1 cellular context compared by ENCODE assay signal in the genomic region with DNA sequence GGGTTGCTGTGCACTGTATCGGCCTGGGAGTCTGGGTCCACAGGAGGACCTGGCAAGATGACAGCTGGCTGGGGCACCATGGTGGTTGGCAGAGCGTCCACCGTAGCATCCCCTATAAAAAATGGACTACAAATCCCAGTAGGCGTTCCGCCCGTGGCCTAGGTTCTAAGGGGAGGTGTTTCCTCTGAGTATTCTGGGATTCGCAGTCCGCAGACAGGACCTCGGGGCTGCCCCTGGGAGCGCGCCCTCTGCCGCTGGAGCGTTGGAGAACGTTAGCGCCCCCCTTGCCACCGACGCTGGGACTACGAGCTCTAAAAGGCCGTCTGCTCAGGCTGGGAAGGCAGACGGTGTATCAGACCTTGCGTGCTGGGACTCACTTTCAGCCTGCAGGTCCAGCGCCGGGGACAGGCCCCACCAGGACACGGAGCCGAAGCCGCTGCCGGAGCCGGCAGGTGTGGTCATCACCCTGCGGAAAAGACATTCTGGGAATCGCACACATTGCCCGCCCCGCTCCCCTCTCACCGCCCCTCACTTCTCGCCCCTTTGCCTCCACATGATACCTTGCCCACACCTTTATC.
TF ChIP-seq lines count a peak whose summit lies in the region.

No MANE protein-coding gene starts in this region.

TF ChIP-seq in HepG2, 621 proteins besides CTCF, POLR2A, EP300 and RAD21 (continued from another document and continues in another):
- TF ChIP-seq ARID4A (CRISPR knock-in tag; IDR thresholded peaks at IDR 0.05; ENCODE audit: borderline replicate concordance) = no peak; the same call in 1 of the 2 replicates
- TF ChIP-seq, protein P1, sequence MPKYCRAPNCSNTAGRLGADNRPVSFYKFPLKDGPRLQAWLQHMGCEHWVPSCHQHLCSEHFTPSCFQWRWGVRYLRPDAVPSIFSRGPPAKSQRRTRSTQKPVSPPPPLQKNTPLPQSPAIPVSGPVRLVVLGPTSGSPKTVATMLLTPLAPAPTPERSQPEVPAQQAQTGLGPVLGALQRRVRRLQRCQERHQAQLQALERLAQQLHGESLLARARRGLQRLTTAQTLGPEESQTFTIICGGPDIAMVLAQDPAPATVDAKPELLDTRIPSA (CRISPR knock-in tag; IDR thresholded peaks at IDR 0.05; ENCODE audit: borderline replicate concordance) = no peak
- TF ChIP-seq FLYWCH1 (CRISPR knock-in tag; IDR thresholded peaks at IDR 0.05) = no peak
- peak; percentile 32; the same call in 1 of the 2 replicates for TF ChIP-seq SIN3A (IDR thresholded peaks at IDR 0.05; ENCODE audit: borderline replicate concordance, low read depth, low read length)
- peak; percentile 22 for TF ChIP-seq YY1 (IDR thresholded peaks at IDR 0.05; ENCODE audit: insufficient read depth, insufficient replicate concordance, low read depth, low read length)
- TF ChIP-seq ZNF720 (CRISPR knock-in tag; IDR thresholded peaks at IDR 0.05) = no peak
- no peak for TF ChIP-seq NR3C1 (CRISPR knock-in tag; IDR thresholded peaks at IDR 0.05)
- TF ChIP-seq, protein P2, sequence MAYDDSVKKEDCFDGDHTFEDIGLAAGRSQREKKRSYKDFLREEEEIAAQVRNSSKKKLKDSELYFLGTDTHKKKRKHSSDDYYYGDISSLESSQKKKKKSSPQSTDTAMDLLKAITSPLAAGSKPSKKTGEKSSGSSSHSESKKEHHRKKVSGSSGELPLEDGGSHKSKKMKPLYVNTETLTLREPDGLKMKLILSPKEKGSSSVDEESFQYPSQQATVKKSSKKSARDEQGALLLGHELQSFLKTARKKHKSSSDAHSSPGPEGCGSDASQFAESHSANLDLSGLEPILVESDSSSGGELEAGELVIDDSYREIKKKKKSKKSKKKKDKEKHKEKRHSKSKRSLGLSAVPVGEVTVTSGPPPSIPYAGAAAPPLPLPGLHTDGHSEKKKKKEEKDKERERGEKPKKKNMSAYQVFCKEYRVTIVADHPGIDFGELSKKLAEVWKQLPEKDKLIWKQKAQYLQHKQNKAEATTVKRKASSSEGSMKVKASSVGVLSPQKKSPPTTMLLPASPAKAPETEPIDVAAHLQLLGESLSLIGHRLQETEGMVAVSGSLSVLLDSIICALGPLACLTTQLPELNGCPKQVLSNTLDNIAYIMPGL (CRISPR knock-in tag; IDR thresholded peaks at IDR 0.05; ENCODE audit: borderline replicate concordance in 1 of 2, low read depth in 1 of 2) = peak; percentile 52 to 79; a peak in 3 of 4 replicates
- TF ChIP-seq, protein P3, sequence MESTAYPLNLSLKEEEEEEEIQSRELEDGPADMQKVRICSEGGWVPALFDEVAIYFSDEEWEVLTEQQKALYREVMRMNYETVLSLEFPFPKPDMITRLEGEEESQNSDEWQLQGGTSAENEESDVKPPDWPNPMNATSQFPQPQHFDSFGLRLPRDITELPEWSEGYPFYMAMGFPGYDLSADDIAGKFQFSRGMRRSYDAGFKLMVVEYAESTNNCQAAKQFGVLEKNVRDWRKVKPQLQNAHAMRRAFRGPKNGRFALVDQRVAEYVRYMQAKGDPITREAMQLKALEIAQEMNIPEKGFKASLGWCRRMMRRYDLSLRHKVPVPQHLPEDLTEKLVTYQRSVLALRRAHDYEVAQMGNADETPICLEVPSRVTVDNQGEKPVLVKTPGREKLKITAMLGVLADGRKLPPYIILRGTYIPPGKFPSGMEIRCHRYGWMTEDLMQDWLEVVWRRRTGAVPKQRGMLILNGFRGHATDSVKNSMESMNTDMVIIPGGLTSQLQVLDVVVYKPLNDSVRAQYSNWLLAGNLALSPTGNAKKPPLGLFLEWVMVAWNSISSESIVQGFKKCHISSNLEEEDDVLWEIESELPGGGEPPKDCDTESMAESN (CRISPR knock-in tag; conservative IDR thresholded peaks at IDR 0.05) = peak; percentile 66; the same call in 1 of the 2 replicates
- TF ChIP-seq ARNTL (CRISPR knock-in tag; IDR thresholded peaks at IDR 0.05) = no peak
- TF ChIP-seq KLF15 (CRISPR knock-in tag; IDR thresholded peaks at IDR 0.05; ENCODE audit: borderline replicate concordance) = no peak
- TF ChIP-seq, protein P4, sequence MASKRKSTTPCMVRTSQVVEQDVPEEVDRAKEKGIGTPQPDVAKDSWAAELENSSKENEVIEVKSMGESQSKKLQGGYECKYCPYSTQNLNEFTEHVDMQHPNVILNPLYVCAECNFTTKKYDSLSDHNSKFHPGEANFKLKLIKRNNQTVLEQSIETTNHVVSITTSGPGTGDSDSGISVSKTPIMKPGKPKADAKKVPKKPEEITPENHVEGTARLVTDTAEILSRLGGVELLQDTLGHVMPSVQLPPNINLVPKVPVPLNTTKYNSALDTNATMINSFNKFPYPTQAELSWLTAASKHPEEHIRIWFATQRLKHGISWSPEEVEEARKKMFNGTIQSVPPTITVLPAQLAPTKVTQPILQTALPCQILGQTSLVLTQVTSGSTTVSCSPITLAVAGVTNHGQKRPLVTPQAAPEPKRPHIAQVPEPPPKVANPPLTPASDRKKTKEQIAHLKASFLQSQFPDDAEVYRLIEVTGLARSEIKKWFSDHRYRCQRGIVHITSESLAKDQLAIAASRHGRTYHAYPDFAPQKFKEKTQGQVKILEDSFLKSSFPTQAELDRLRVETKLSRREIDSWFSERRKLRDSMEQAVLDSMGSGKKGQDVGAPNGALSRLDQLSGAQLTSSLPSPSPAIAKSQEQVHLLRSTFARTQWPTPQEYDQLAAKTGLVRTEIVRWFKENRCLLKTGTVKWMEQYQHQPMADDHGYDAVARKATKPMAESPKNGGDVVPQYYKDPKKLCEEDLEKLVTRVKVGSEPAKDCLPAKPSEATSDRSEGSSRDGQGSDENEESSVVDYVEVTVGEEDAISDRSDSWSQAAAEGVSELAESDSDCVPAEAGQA (IDR thresholded peaks at IDR 0.05; ENCODE audit: low read depth) = no peak
- TF ChIP-seq, protein P4 (CRISPR knock-in tag; IDR thresholded peaks at IDR 0.05; ENCODE audit: borderline replicate concordance) = no peak
- TF ChIP-seq TAF15 (IDR thresholded peaks at IDR 0.05; ENCODE audit: low read depth, low read length, poor library complexity, severe bottlenecking) = no peak
- no peak for TF ChIP-seq ZNF224 (CRISPR knock-in tag; IDR thresholded peaks at IDR 0.05)
- no peak for TF ChIP-seq ZNF839 (CRISPR knock-in tag; IDR thresholded peaks at IDR 0.05; ENCODE audit: borderline replicate concordance)
- TF ChIP-seq ZNF431 (CRISPR knock-in tag; IDR thresholded peaks at IDR 0.05; ENCODE audit: borderline replicate concordance, low read depth) = no peak
- TF ChIP-seq MAX (IDR thresholded peaks at IDR 0.05) = 0 out of 2 replicates have a peak, but pooled peaks have one; percentile 22
- no peak for TF ChIP-seq TAF1 (CRISPR knock-in tag; IDR thresholded peaks at IDR 0.05)
- TF ChIP-seq, protein P5, sequence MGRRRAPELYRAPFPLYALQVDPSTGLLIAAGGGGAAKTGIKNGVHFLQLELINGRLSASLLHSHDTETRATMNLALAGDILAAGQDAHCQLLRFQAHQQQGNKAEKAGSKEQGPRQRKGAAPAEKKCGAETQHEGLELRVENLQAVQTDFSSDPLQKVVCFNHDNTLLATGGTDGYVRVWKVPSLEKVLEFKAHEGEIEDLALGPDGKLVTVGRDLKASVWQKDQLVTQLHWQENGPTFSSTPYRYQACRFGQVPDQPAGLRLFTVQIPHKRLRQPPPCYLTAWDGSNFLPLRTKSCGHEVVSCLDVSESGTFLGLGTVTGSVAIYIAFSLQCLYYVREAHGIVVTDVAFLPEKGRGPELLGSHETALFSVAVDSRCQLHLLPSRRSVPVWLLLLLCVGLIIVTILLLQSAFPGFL (CRISPR knock-in tag; IDR thresholded peaks at IDR 0.05) = no peak
- no peak for TF ChIP-seq KDM1A (CRISPR knock-in tag; IDR thresholded peaks at IDR 0.05)
- no peak for TF ChIP-seq ZNF567 (CRISPR knock-in tag; IDR thresholded peaks at IDR 0.05; ENCODE audit: borderline replicate concordance)
- no peak for TF ChIP-seq KLF16 (CRISPR knock-in tag; IDR thresholded peaks at IDR 0.05)
- TF ChIP-seq SP1 (IDR thresholded peaks at IDR 0.05) = no peak
- peak; percentile 55; the same call in 1 of the 2 replicates for TF ChIP-seq SP1 (CRISPR knock-in tag; IDR thresholded peaks at IDR 0.05)
- TF ChIP-seq, protein P6, sequence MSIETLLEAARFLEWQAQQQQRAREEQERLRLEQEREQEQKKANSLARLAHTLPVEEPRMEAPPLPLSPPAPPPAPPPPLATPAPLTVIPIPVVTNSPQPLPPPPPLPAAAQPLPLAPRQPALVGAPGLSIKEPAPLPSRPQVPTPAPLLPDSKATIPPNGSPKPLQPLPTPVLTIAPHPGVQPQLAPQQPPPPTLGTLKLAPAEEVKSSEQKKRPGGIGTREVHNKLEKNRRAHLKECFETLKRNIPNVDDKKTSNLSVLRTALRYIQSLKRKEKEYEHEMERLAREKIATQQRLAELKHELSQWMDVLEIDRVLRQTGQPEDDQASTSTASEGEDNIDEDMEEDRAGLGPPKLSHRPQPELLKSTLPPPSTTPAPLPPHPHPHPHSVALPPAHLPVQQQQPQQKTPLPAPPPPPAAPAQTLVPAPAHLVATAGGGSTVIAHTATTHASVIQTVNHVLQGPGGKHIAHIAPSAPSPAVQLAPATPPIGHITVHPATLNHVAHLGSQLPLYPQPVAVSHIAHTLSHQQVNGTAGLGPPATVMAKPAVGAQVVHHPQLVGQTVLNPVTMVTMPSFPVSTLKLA (IDR thresholded peaks at IDR 0.05) = no peak
- TF ChIP-seq TCF7 (IDR thresholded peaks at IDR 0.05; ENCODE audit: low read depth) = no peak
- no peak for TF ChIP-seq SMC3 (IDR thresholded peaks at IDR 0.05; ENCODE audit: low read length)
- TF ChIP-seq CC2D1A (CRISPR knock-in tag; IDR thresholded peaks at IDR 0.05) = no peak
- TF ChIP-seq KDM2A (CRISPR knock-in tag; IDR thresholded peaks at IDR 0.05; ENCODE audit: borderline replicate concordance, low read depth) = peak; percentile 80
- TF ChIP-seq SRY (CRISPR knock-in tag; IDR thresholded peaks at IDR 0.05) = no peak
- 0 out of 2 replicates have a peak, but pooled peaks have one; percentile 21 for TF ChIP-seq MTA1 (CRISPR knock-in tag; IDR thresholded peaks at IDR 0.05; ENCODE audit: borderline replicate concordance)
- TF ChIP-seq, protein P7, sequence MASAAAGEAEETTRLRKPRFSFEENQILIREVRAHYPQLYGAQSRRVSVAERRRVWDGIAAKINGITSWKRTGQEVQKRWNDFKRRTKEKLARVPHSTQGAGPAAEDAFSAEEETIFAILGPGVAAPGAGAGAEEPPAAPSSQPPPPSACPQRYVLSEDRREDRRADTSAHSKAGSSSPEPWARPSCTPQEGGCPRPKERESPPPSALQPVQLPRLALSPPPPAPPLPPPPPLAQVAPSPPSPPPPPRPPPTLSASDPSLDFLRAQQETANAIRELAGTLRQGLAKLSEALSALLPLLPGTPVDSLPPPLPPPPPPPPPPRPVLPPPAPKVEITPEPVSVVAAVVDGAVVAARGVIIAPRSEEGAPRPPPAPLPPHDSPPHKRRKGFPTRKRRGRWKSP (CRISPR knock-in tag; IDR thresholded peaks at IDR 0.05) = peak; percentile 89
- TF ChIP-seq ZNF558 (CRISPR knock-in tag; IDR thresholded peaks at IDR 0.05; ENCODE audit: borderline replicate concordance) = no peak
- no peak for TF ChIP-seq ZNF354B (CRISPR knock-in tag; IDR thresholded peaks at IDR 0.05)
- TF ChIP-seq PHF20 (CRISPR knock-in tag; IDR thresholded peaks at IDR 0.05) = no peak
- TF ChIP-seq CERS6 (CRISPR knock-in tag; IDR thresholded peaks at IDR 0.05) = no peak
